Comparison of ENCODE assay signal across 40 cellular contexts in the genomic region with DNA sequence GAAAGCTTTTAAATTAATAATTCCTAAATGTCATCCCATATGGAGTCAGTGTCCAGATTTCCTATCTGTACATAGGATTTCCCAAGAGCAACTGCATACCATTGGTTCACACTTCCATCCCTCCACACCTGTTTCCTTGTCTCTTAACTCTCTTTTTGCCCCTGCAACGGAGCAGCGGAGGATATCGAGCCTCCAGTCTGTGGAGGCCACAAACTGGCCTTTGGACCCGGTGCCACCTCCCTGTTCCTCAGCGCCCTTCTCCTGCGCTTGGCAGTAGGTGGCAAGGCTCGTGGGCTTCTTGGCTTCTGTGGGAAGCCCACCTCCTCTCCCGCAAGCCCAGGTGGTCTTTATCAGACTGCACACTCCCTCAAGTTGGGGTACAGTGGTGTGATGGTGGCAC. TPM values are rescaled to one million over a fixed set of nuclear protein-coding genes. Genes with fewer than 3 reads are reported as not detected.
"Had no signal": no experiment of that assay in that cellular context is flagged by ENCODE, and none has a peak within 500 bp of the region (broad histone marks: within the 10 kb centered on the region; RNA-seq: fewer than 3 reads in every experiment).

No MANE protein-coding gene starts in this region.

- H3K4me3 ChIP-seq: ascending aorta, cardiac muscle cell had no signal

- H3K36me3 ChIP-seq: ascending aorta, cardiac muscle cell had no signal

- H3K27ac Mint-ChIP-seq: activated CD4-positive, alpha-beta memory T cell treated with anti-CD3 and anti-CD28 coated beads, Interleukin-2, amount 10 ng/mL, durations not matched to agents 7 days and 5 days; activated CD4-positive, alpha-beta T cell treated with anti-CD3 and anti-CD28 coated beads for 36 hours; activated CD8-positive, alpha-beta memory T cell treated with anti-CD3 and anti-CD28 coated beads, Interleukin-2, amount 10 ng/mL, durations not matched to agents 7 days and 5 days; activated CD8-positive, alpha-beta T cell treated with anti-CD3 and anti-CD28 coated beads, Interleukin-2, amount 10 ng/mL, durations not matched to agents 7 days and 5 days; activated naive CD4-positive, alpha-beta T cell treated with anti-CD3 and anti-CD28 coated beads, Interleukin-2, amount 10 ng/mL, durations not matched to agents 7 days and 5 days; activated naive CD4-positive, alpha-beta T cell treated with anti-CD3 and anti-CD28 coated beads, Interleukin-2, amount 50 U/mL, for 24 hours; activated naive CD8-positive, alpha-beta T cell; activated naive CD8-positive, alpha-beta T cell treated with anti-CD3 and anti-CD28 coated beads, Interleukin-2, amount 10 ng/mL, durations not matched to agents 7 days and 5 days; activated naive CD8-positive, alpha-beta T cell treated with anti-CD3 and anti-CD28 coated beads, Interleukin-2, amount 50 U/mL, for 24 hours; activated T-cell treated with anti-CD3 and anti-CD28 coated beads, Interleukin-2, amount 50 U/mL, for 24 hours; activated T-helper 2 cell treated with anti-CD3 and anti-CD28 coated beads, Interferon-gamma antibody, Interleukin-2, Interleukin-4, amounts not matched to agents 10 μg/mL and 5 μg/mL and 100 μg/mL, durations not matched to agents 14 hours and 24 hours and 36 hours; brain; T-helper 1 cell treated with Interleukin-12 subunit alpha and Interleukin-12 subunit beta and Interleukin-4 antibody, amounts not matched to agents 30 μg/mL and 1 μg/mL, for 36 hours; T-helper 2 cell treated with Interferon-gamma antibody and Interleukin-4, amounts not matched to agents 5 μg/mL and 100 μg/mL, for 36 hours; WTC11 had no signal

- H3K27me3 Mint-ChIP-seq: activated CD4-positive, alpha-beta T cell treated with anti-CD3 and anti-CD28 coated beads for 36 hours; activated CD4-positive, alpha-beta T cell treated with anti-CD3 and anti-CD28 coated beads, Interleukin-2, amount 10 ng/mL, durations not matched to agents 7 days and 5 days; activated naive CD4-positive, alpha-beta T cell treated with anti-CD3 and anti-CD28 coated beads, Interleukin-2, amount 50 U/mL, for 24 hours; activated naive CD8-positive, alpha-beta T cell treated with anti-CD3 and anti-CD28 coated beads, Interleukin-2, amount 50 U/mL, for 24 hours; activated T-cell treated with anti-CD3 and anti-CD28 coated beads, Interleukin-2, amount 50 U/mL, for 24 hours had no signal

- H3K4me1 ChIP-seq: ascending aorta had no signal

- H3K9me3 Mint-ChIP-seq: activated CD4-positive, alpha-beta memory T cell treated with anti-CD3 and anti-CD28 coated beads, Interleukin-2, amount 10 ng/mL, durations not matched to agents 7 days and 5 days; activated CD4-positive, alpha-beta T cell treated with anti-CD3 and anti-CD28 coated beads, Interleukin-2, amount 10 ng/mL, durations not matched to agents 7 days and 5 days; activated naive CD4-positive, alpha-beta T cell treated with anti-CD3 and anti-CD28 coated beads, Interleukin-2, amount 10 ng/mL, durations not matched to agents 7 days and 5 days; activated naive CD4-positive, alpha-beta T cell treated with anti-CD3 and anti-CD28 coated beads, Interleukin-2, amount 50 U/mL, for 24 hours; activated naive CD8-positive, alpha-beta T cell treated with anti-CD3 and anti-CD28 coated beads, Interleukin-2, amount 10 ng/mL, durations not matched to agents 7 days and 5 days; activated naive CD8-positive, alpha-beta T cell treated with anti-CD3 and anti-CD28 coated beads, Interleukin-2, amount 50 U/mL, for 24 hours; activated T-cell treated with anti-CD3 and anti-CD28 coated beads, Interleukin-2, amount 50 U/mL, for 24 hours; activated T-helper 2 cell treated with anti-CD3 and anti-CD28 coated beads, Interferon-gamma antibody, Interleukin-2, Interleukin-4, amounts not matched to agents 10 μg/mL and 5 μg/mL and 100 μg/mL, durations not matched to agents 14 hours and 24 hours and 36 hours; brain; central memory CD8-positive, alpha-beta T cell; T-helper 1 cell treated with Interleukin-12 subunit alpha and Interleukin-12 subunit beta and Interleukin-4 antibody, amounts not matched to agents 30 μg/mL and 1 μg/mL, for 36 hours; T-helper 2 cell treated with Interferon-gamma antibody and Interleukin-4, amounts not matched to agents 5 μg/mL and 100 μg/mL, for 36 hours; WTC11 had no signal

- H3K4me1 Mint-ChIP-seq: activated CD4-positive, alpha-beta memory T cell treated with anti-CD3 and anti-CD28 coated beads, Interleukin-2, amount 10 ng/mL, durations not matched to agents 7 days and 5 days; activated CD4-positive, alpha-beta T cell treated with anti-CD3 and anti-CD28 coated beads for 36 hours; activated CD4-positive, alpha-beta T cell treated with anti-CD3 and anti-CD28 coated beads, Interleukin-2, amount 10 ng/mL, durations not matched to agents 7 days and 5 days; activated CD8-positive, alpha-beta memory T cell treated with anti-CD3 and anti-CD28 coated beads, Interleukin-2, amount 10 ng/mL, durations not matched to agents 7 days and 5 days; activated naive CD4-positive, alpha-beta T cell treated with anti-CD3 and anti-CD28 coated beads, Interleukin-2, amount 10 ng/mL, durations not matched to agents 7 days and 5 days; activated naive CD4-positive, alpha-beta T cell treated with anti-CD3 and anti-CD28 coated beads, Interleukin-2, amount 50 U/mL, for 24 hours; activated naive CD8-positive, alpha-beta T cell treated with anti-CD3 and anti-CD28 coated beads, Interleukin-2, amount 10 ng/mL, durations not matched to agents 7 days and 5 days; activated naive CD8-positive, alpha-beta T cell treated with anti-CD3 and anti-CD28 coated beads, Interleukin-2, amount 50 U/mL, for 24 hours; brain; central memory CD8-positive, alpha-beta T cell; WTC11 had no signal

- H3K9me3 ChIP-seq: ascending aorta had no signal

- FAIRE-seq: bronchial epithelial cell, TTC549 had no signal

- H3K27me3 ChIP-seq: ascending aorta, cardiac muscle cell had no signal

- ATAC-seq: activated CD4-positive, alpha-beta T cell treated with anti-CD3 and anti-CD28 coated beads for 36 hours; activated CD4-positive, CD25-positive, alpha-beta regulatory T cell treated with anti-CD3 and anti-CD28 coated beads, Interleukin-2, amount 50 U/mL, for 24 hours; activated CD8-positive, alpha-beta memory T cell treated with anti-CD3 and anti-CD28 coated beads, Interleukin-2, amount 10 ng/mL, durations not matched to agents 7 days and 5 days; activated CD8-positive, alpha-beta T cell treated with anti-CD3 and anti-CD28 coated beads, Interleukin-2, amount 10 ng/mL, durations not matched to agents 7 days and 5 days; activated naive CD8-positive, alpha-beta T cell treated with anti-CD3 and anti-CD28 coated beads, Interleukin-2, amount 50 U/mL, for 24 hours; WTC11 had no signal

- H3K36me3 Mint-ChIP-seq: activated CD8-positive, alpha-beta memory T cell treated with anti-CD3 and anti-CD28 coated beads, Interleukin-2, amount 10 ng/mL, durations not matched to agents 7 days and 5 days; activated naive CD4-positive, alpha-beta T cell treated with anti-CD3 and anti-CD28 coated beads, Interleukin-2, amount 10 ng/mL, durations not matched to agents 7 days and 5 days; activated naive CD4-positive, alpha-beta T cell treated with anti-CD3 and anti-CD28 coated beads, Interleukin-2, amount 50 U/mL, for 24 hours; activated naive CD8-positive, alpha-beta T cell; activated naive CD8-positive, alpha-beta T cell treated with anti-CD3 and anti-CD28 coated beads, Interleukin-2, amount 10 ng/mL, durations not matched to agents 7 days and 5 days; brain; WTC11 had no signal

- DNase-seq: activated CD4-positive, alpha-beta memory T cell treated with anti-CD3 and anti-CD28 coated beads, Interleukin-2, amount 10 ng/mL, durations not matched to agents 7 days and 5 days; activated CD4-positive, alpha-beta T cell treated with anti-CD3 and anti-CD28 coated beads for 1 hour; activated CD4-positive, alpha-beta T cell treated with anti-CD3 and anti-CD28 coated beads for 36 hours; activated CD4-positive, alpha-beta T cell treated with anti-CD3 and anti-CD28 coated beads for 48 hours; activated CD4-positive, alpha-beta T cell treated with anti-CD3 and anti-CD28 coated beads, Interleukin-2, amount 10 ng/mL, durations not matched to agents 7 days and 5 days; activated CD4-positive, alpha-beta T cell treated with anti-CD3 and anti-CD28 coated beads, Interleukin-2, amount 50 U/mL, for 48 hours; activated CD4-positive, CD25-positive, alpha-beta regulatory T cell; activated CD8-positive, alpha-beta memory T cell treated with anti-CD3 and anti-CD28 coated beads for 24 hours; activated CD8-positive, alpha-beta memory T cell treated with anti-CD3 and anti-CD28 coated beads, Interleukin-2, amount 10 ng/mL, durations not matched to agents 7 days and 5 days; activated CD8-positive, alpha-beta memory T cell treated with anti-CD3 and anti-CD28 coated beads, Interleukin-2, amount 50 U/mL, for 48 hours; activated CD8-positive, alpha-beta T cell treated with anti-CD3 and anti-CD28 coated beads, Interleukin-2, amount 10 ng/mL, durations not matched to agents 7 days and 5 days; activated effector memory CD4-positive, alpha-beta T cell treated with Interleukin-2 at 50 U/mL for 16 hours; activated gamma-delta T cell; activated naive CD4-positive, alpha-beta T cell treated with anti-CD3 and anti-CD28 coated beads, Interleukin-2, amount 10 ng/mL, durations not matched to agents 7 days and 5 days; activated naive CD4-positive, alpha-beta T cell treated with Interleukin-2 at 50 U/mL for 16 hours; activated naive CD8-positive, alpha-beta T cell treated with anti-CD3 and anti-CD28 coated beads, Interleukin-2, amount 10 ng/mL, durations not matched to agents 7 days and 5 days; activated naive CD8-positive, alpha-beta T cell treated with anti-CD3 and anti-CD28 coated beads, Interleukin-2, amount 50 U/mL, for 24 hours; activated T-cell treated with anti-CD3 and anti-CD28 coated beads, Interleukin-2, amount 50 U/mL, for 24 hours; activated T-cell treated with anti-CD3 and anti-CD28 coated beads, Interleukin-2, amount 50 U/mL, for 48 hours; amygdala; anterior cingulate cortex; caudate nucleus; cerebellar nuclear complex; T-helper 1 cell; T-helper 2 cell; T-helper 9 cell had no signal

- H3K27ac ChIP-seq: ascending aorta, cardiac muscle cell, VCaP had no signal

- H3K4me3 Mint-ChIP-seq: activated CD4-positive, alpha-beta memory T cell treated with anti-CD3 and anti-CD28 coated beads, Interleukin-2, amount 10 ng/mL, durations not matched to agents 7 days and 5 days; activated CD4-positive, alpha-beta T cell treated with anti-CD3 and anti-CD28 coated beads for 36 hours; activated CD4-positive, alpha-beta T cell treated with anti-CD3 and anti-CD28 coated beads, Interleukin-2, amount 10 ng/mL, durations not matched to agents 7 days and 5 days; activated CD8-positive, alpha-beta memory T cell treated with anti-CD3 and anti-CD28 coated beads, Interleukin-2, amount 10 ng/mL, durations not matched to agents 7 days and 5 days; activated CD8-positive, alpha-beta T cell treated with anti-CD3 and anti-CD28 coated beads, Interleukin-2, amount 10 ng/mL, durations not matched to agents 7 days and 5 days; activated naive CD4-positive, alpha-beta T cell treated with anti-CD3 and anti-CD28 coated beads, Interleukin-2, amount 10 ng/mL, durations not matched to agents 7 days and 5 days; activated naive CD4-positive, alpha-beta T cell treated with anti-CD3 and anti-CD28 coated beads, Interleukin-2, amount 50 U/mL, for 24 hours; activated naive CD8-positive, alpha-beta T cell; activated naive CD8-positive, alpha-beta T cell treated with anti-CD3 and anti-CD28 coated beads, Interleukin-2, amount 10 ng/mL, durations not matched to agents 7 days and 5 days; activated naive CD8-positive, alpha-beta T cell treated with anti-CD3 and anti-CD28 coated beads, Interleukin-2, amount 50 U/mL, for 24 hours; activated T-cell treated with anti-CD3 and anti-CD28 coated beads, Interleukin-2, amount 50 U/mL, for 24 hours; brain; central memory CD8-positive, alpha-beta T cell; T-helper 1 cell treated with Interleukin-12 subunit alpha and Interleukin-12 subunit beta and Interleukin-4 antibody, amounts not matched to agents 30 μg/mL and 1 μg/mL, for 36 hours; T-helper 2 cell treated with Interferon-gamma antibody and Interleukin-4, amounts not matched to agents 5 μg/mL and 100 μg/mL, for 36 hours; WTC11 had no signal

RNA-seq across cellular contexts. Expression of gene BOK, which starts 26.4 kb away (rescaled TPM):
- total RNA-seq: activated CD4-positive, alpha-beta T cell treated with anti-CD3 and anti-CD28 coated beads, Interleukin-2, amount 10 ng/mL, durations not matched to agents 7 days and 5 days; activated CD8-positive, alpha-beta memory T cell treated with anti-CD3 and anti-CD28 coated beads, Interleukin-2, amount 10 ng/mL, durations not matched to agents 7 days and 5 days; activated CD8-positive, alpha-beta T cell treated with anti-CD3 and anti-CD28 coated beads, Interleukin-2, amount 10 ng/mL, durations not matched to agents 7 days and 5 days; activated naive CD8-positive, alpha-beta T cell treated with anti-CD3 and anti-CD28 coated beads, Interleukin-2, amount 10 ng/mL, durations not matched to agents 7 days and 5 days had no signal
